Comparison of ENCODE assay signal across 1 cellular context in the genomic region with DNA sequence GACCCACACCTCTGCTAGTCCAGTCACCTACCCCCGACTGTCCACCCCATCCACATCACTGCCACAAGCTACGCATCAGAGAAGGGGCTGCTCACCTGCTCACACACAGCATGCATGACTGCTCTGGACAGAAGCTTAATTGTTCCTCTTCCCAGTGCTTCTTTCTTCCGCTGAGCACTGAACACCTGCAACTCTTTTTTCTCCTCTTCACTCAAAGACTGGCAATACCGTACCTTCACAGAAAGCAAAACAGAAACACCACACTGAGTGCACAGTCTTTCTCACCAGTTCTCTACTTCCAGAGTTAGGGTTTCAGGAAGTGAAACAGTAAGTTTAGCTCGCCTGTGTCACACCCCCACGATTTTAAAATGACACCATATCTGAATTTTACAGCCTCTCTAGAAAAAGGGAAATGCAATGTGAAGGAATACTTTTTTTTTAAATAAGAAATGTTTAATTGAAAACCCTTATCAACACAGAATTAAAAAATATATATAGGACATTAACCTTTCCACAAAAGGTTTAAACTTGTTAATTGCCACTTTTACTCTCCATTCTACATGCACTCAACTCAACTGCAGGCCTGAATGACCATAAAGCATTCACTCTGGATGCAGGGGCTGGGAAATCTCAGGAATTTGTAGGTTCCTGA.
TF ChIP-seq lines count a peak whose summit lies in the region.

No MANE protein-coding gene starts in this region.

TF ChIP-seq in GM12878, 131 proteins besides CTCF, POLR2A, EP300 and RAD21 (continued from another document):
- TF ChIP-seq CEBPB (IDR thresholded peaks at IDR 0.05; ENCODE audit: borderline replicate concordance in 1 of 2, low read depth in 2 of 2, low read length in 2 of 2) (no peak), SPI1 (IDR thresholded peaks at IDR 0.05; ENCODE audit: borderline replicate concordance, insufficient read depth, low read depth, low read length) (peak; percentile 96), HDAC2 (IDR thresholded peaks at IDR 0.05) (no peak), RCOR1 (conservative IDR thresholded peaks at IDR 0.05; ENCODE audit: low read depth, low read length) (no peak), ZBTB40 (IDR thresholded peaks at IDR 0.05; ENCODE audit: borderline replicate concordance) (peak; percentile 69; the same call in 1 of the 2 replicates), YBX1 (IDR thresholded peaks at IDR 0.05) (no peak), PBX3 (IDR thresholded peaks at IDR 0.05; ENCODE audit: insufficient replicate concordance, low read depth, low read length) (no peak), ELK1 (IDR thresholded peaks at IDR 0.05; ENCODE audit: low read depth, low read length) (no peak), ETV6 (conservative IDR thresholded peaks at IDR 0.05 in 1 of 2, IDR thresholded peaks at IDR 0.05 in 1 of 2; ENCODE audit: borderline replicate concordance in 1 of 2, low read depth in 1 of 2) (peak in 1 of 2 experiments; percentile 74; a peak in 2 of 4 replicates), CHD2 (IDR thresholded peaks at IDR 0.05; ENCODE audit: borderline replicate concordance, low read depth, low read length) (0 out of 2 replicates have a peak, but pooled peaks have one; percentile 48)
